10 cellular contexts compared by ENCODE assay signal in genomic region chr4:140099993-140100392, GRCh38. TPM values are rescaled to one million over a fixed set of nuclear protein-coding genes. Genes with fewer than 3 reads are reported as not detected.
DNase-seq lines count a peak whose midpoint lies in the region; ATAC-seq lines count a peak whose summit lies in the region.
"Had no signal": no experiment of that assay in that cellular context is flagged by ENCODE, and none has a peak within 500 bp of the region (broad histone marks: within the 10 kb centered on the region; RNA-seq: fewer than 3 reads in every experiment).

No MANE protein-coding gene starts in this region.

- no peaks in the 10 kb centered on the region for H3K9me3 Mint-ChIP-seq in activated CD4-positive, alpha-beta T cell treated with anti-CD3 and anti-CD28 coated beads, Interleukin-2, amount 10 ng/mL, durations not matched to agents 24 days and 14 days

- H3K4me3 Mint-ChIP-seq in activated CD4-positive, alpha-beta T cell treated with anti-CD3 and anti-CD28 coated beads, Interleukin-2, amount 10 ng/mL, durations not matched to agents 24 days and 14 days = peak overlapping the region; percentile 3

- ATAC-seq in Right ventricle myocardium superior (ENCODE audit: poor library complexity) = peak; percentile 41
- ATAC-seq in stimulated activated naive CD8-positive, alpha-beta T cell treated with anti-CD3 and anti-CD28 coated beads, Interleukin-15, Interleukin-2, amounts not matched to agents 100 U/mL and 50 U/mL, for 24 hours = no peak
- no peak for ATAC-seq in HG02840 (IDR thresholded peaks at IDR 0.05; ENCODE audit: low FRiP score, unreplicated experiment)
- no peak for ATAC-seq in GM18909 (IDR thresholded peaks at IDR 0.05; ENCODE audit: poor library complexity, unreplicated experiment)

- H3K27me3 Mint-ChIP-seq in activated CD4-positive, alpha-beta T cell treated with anti-CD3 and anti-CD28 coated beads, Interleukin-2, amount 10 ng/mL, durations not matched to agents 24 days and 14 days = peaks cover 2% of the 10 kb centered on the region

- intact Hi-C loops in activated CD4-positive, alpha-beta T cell treated with anti-CD3 and anti-CD28 coated beads, Interleukin-2, amount 10 ng/mL, durations not matched to agents 24 days and 14 days (cut with micrococcal nuclease) = loop anchor here (5.0 to 10.0 kb wide), 5 partner anchors 38 to 1085 kb away; partner anchors contain the start of genes NOCT, SCOC and SETD7
- intact Hi-C loops in Right ventricle myocardium superior (cut with DNase I) = loop anchor here (5.0 kb wide), 1 partner anchor 52 kb away; the partner anchor contains the start of gene MAML3

- peaks cover 64% of the 10 kb centered on the region for H3K4me1 Mint-ChIP-seq in activated CD4-positive, alpha-beta T cell treated with anti-CD3 and anti-CD28 coated beads, Interleukin-2, amount 10 ng/mL, durations not matched to agents 24 days and 14 days

- DNase-seq in activated CD4-positive, alpha-beta T cell treated with anti-CD3 and anti-CD28 coated beads, Interleukin-2, amount 10 ng/mL, durations not matched to agents 24 days and 14 days = peak; percentile 63
- DNase-seq in activated CD4-positive, alpha-beta T cell treated with anti-CD3 and anti-CD28 coated beads, Interleukin-2, amount 50 U/mL, for 1 hour = no peak
- DNase-seq in SKM-1 treated with dmso at 0.1 percent for 144 hours (lab: John Stamatoyannopoulos, UW; ENCODE audit: unreplicated experiment) (peak; percentile 49), Right ventricle myocardium superior (peak; percentile 63), retina (no peak)
- peak; percentile 22 for DNase-seq in stimulated activated naive CD8-positive, alpha-beta T cell treated with anti-CD3 and anti-CD28 coated beads, Interleukin-15, Interleukin-2, amounts not matched to agents 100 U/mL and 50 U/mL, for 24 hours
- DNase-seq: pancreas, SJCRH30 had no signal

- no peaks in the 10 kb centered on the region for H3K36me3 Mint-ChIP-seq in activated CD4-positive, alpha-beta T cell treated with anti-CD3 and anti-CD28 coated beads, Interleukin-2, amount 10 ng/mL, durations not matched to agents 24 days and 14 days (ENCODE audit: low read depth)

- H3K27ac Mint-ChIP-seq in activated CD4-positive, alpha-beta T cell treated with anti-CD3 and anti-CD28 coated beads, Interleukin-2, amount 10 ng/mL, durations not matched to agents 24 days and 14 days = no peak overlapping the region

RNA-seq across cellular contexts. Expression of gene MAML3, which starts 54.0 kb away (rescaled TPM):
- 0.52 and 0.54 TPM in 2 replicates for total RNA-seq in activated CD4-positive, alpha-beta T cell treated with anti-CD3 and anti-CD28 coated beads, Interleukin-2, amount 10 ng/mL, durations not matched to agents 24 days and 14 days
- 2.4 TPM for total RNA-seq in Right ventricle myocardium superior

Comparison
In these comparisons a context has a peak if more than half of its experiments do, and no peak if none do; other contexts are left out.
1. DNase-seq: peak in activated CD4-positive, alpha-beta T cell treated with anti-CD3 and anti-CD28 coated beads, Interleukin-2, amount 10 ng/mL, durations not matched to agents 24 days and 14 days (single experiment), SKM-1 treated with dmso at 0.1 percent for 144 hours (single experiment), Right ventricle myocardium superior (single experiment) and stimulated activated naive CD8-positive, alpha-beta T cell treated with anti-CD3 and anti-CD28 coated beads, Interleukin-15, Interleukin-2, amounts not matched to agents 100 U/mL and 50 U/mL, for 24 hours (single experiment); none in activated CD4-positive, alpha-beta T cell treated with anti-CD3 and anti-CD28 coated beads, Interleukin-2, amount 50 U/mL, for 1 hour (single experiment) and retina (single experiment).